In genomic region chr5:71922584-71923106, GRCh38 we compare ENCODE assay signal across 12 cellular contexts.
A peak's percentile ranks its signal among the peaks of the same experiment; 100 is the strongest.
DNase-seq lines count a peak whose midpoint lies in the region; ATAC-seq and TF ChIP-seq lines count a peak whose summit lies in the region.
"Had no signal": no experiment of that assay in that cellular context is flagged by ENCODE, and none has a peak within 500 bp of the region (broad histone marks: within the 10 kb centered on the region; RNA-seq: fewer than 3 reads in every experiment).

No MANE protein-coding gene starts in this region.

- H3K9me3 ChIP-seq in ascending aorta: peaks cover 0 to 3% of the 10 kb centered on the region in 2 donors
- H3K9me3 ChIP-seq in right atrium auricular region: no peaks in the 10 kb centered on the region
- no peaks in the 10 kb centered on the region for H3K9me3 ChIP-seq in CD4-positive, alpha-beta T cell (ENCODE audit: control insufficient read depth, low read length)

- CTCF ChIA-PET in CD4-positive, alpha-beta T cell (lab: Charles Lee): no interaction called here

- no peak for ATAC-seq in CD4-positive, alpha-beta T cell (ENCODE audit: poor library complexity)

- POLR2A ChIA-PET in CD4-positive, alpha-beta T cell (lab: Charles Lee): no interaction called here

- H3K27me3 ChIP-seq in ascending aorta (no peaks in the 10 kb centered on the region), right atrium auricular region (no peaks in the 10 kb centered on the region)
- no peaks in the 10 kb centered on the region for H3K27me3 ChIP-seq in CD4-positive, alpha-beta T cell (ENCODE audit: control insufficient read depth, insufficient read depth, low read length)

- H3K27ac ChIP-seq in ascending aorta: peak overlapping the region; percentile 61 to 69
- peak overlapping the region; percentile 53 to 83 for H3K27ac ChIP-seq in right atrium auricular region
- no peak overlapping the region for H3K27ac ChIP-seq in CD4-positive, alpha-beta T cell (ENCODE audit: low read depth, low read length)

- no peaks in the 10 kb centered on the region for H3K4me1 Mint-ChIP-seq in activated CD4-positive, alpha-beta T cell treated with anti-CD3 and anti-CD28 coated beads, Interleukin-2, amount 10 ng/mL, durations not matched to agents 24 days and 14 days
- H3K4me1 Mint-ChIP-seq in CD4-positive, alpha-beta T cell (ENCODE audit: low read depth): no peaks in the 10 kb centered on the region
- H3K4me1 Mint-ChIP-seq: naive B cell had no signal

- TF ChIP-seq CTCF in ascending aorta (IDR thresholded peaks at IDR 0.05) (peak in 1 of 3 experiments; percentile 22), right atrium auricular region (IDR thresholded peaks at IDR 0.05) (peak in 1 of 2 donors; percentile 19), lower leg skin (IDR thresholded peaks at IDR 0.05) (no peak)
- TF ChIP-seq CTCF in CD4-positive, alpha-beta T cell (IDR thresholded peaks at IDR 0.05): no peak

- no peak overlapping the region for H3K4me3 Mint-ChIP-seq in activated CD4-positive, alpha-beta T cell treated with anti-CD3 and anti-CD28 coated beads, Interleukin-2, amount 10 ng/mL, durations not matched to agents 24 days and 14 days
- no peak overlapping the region for H3K4me3 Mint-ChIP-seq in CD4-positive, alpha-beta T cell
- H3K4me3 Mint-ChIP-seq: naive B cell had no signal

- peak; percentile 20 for DNase-seq in activated CD4-positive, alpha-beta T cell treated with anti-CD3 and anti-CD28 coated beads, Interleukin-2, amount 10 ng/mL, durations not matched to agents 24 days and 14 days
- DNase-seq in activated CD4-positive, alpha-beta T cell treated with anti-CD3 and anti-CD28 coated beads for 4 hours: no peak
- DNase-seq in ascending aorta (ENCODE audit: low spot score in 2 of 2) (no peak), right atrium auricular region (ENCODE audit: low spot score) (no peak), DMS79 (lab: John Stamatoyannopoulos, UW) (no peak), NCI-H1105 (lab: John Stamatoyannopoulos, UW) (no peak), lower leg skin (ENCODE audit: low spot score in 2 of 2) (no peak)
- no peak for DNase-seq in CD4-positive, alpha-beta T cell
- DNase-seq: activated CD4-positive, alpha-beta T cell treated with anti-CD3 and anti-CD28 coated beads, Interleukin-2, amount 50 U/mL, for 48 hours; AML-193; naive B cell; NCI-H2171 treated with DMSO at 0.1 percent for 48 hours had no signal

- TF ChIP-seq POLR2A in lower leg skin (IDR thresholded peaks at IDR 0.05): no peak

- no peak overlapping the region for H3K27ac Mint-ChIP-seq in activated CD4-positive, alpha-beta T cell treated with anti-CD3 and anti-CD28 coated beads, Interleukin-2, amount 10 ng/mL, durations not matched to agents 24 days and 14 days
- no peak overlapping the region for H3K27ac Mint-ChIP-seq in CD4-positive, alpha-beta T cell
- H3K27ac Mint-ChIP-seq: naive B cell had no signal

- H3K4me3 ChIP-seq in ascending aorta (no peak overlapping the region), right atrium auricular region (no peak overlapping the region), lower leg skin (ENCODE audit: low read depth, poor library complexity, severe bottlenecking) (no peak overlapping the region)

- H3K36me3 ChIP-seq in ascending aorta: no peaks in the 10 kb centered on the region
- H3K36me3 ChIP-seq in right atrium auricular region: no peaks in the 10 kb centered on the region

- H3K4me1 ChIP-seq in ascending aorta (peaks cover 19 to 36% of the 10 kb centered on the region in 2 donors), right atrium auricular region (peaks cover 0 to 26% of the 10 kb centered on the region in 2 donors)

- H3K36me3 Mint-ChIP-seq in activated CD4-positive, alpha-beta T cell treated with anti-CD3 and anti-CD28 coated beads, Interleukin-2, amount 10 ng/mL, durations not matched to agents 24 days and 14 days (ENCODE audit: low read depth): no peaks in the 10 kb centered on the region
- H3K36me3 Mint-ChIP-seq in CD4-positive, alpha-beta T cell (ENCODE audit: low read depth): no peaks in the 10 kb centered on the region

- peaks cover 6% of the 10 kb centered on the region for H3K27me3 Mint-ChIP-seq in activated CD4-positive, alpha-beta T cell treated with anti-CD3 and anti-CD28 coated beads, Interleukin-2, amount 10 ng/mL, durations not matched to agents 24 days and 14 days
- H3K27me3 Mint-ChIP-seq in CD4-positive, alpha-beta T cell: peaks cover 22% of the 10 kb centered on the region

- no peaks in the 10 kb centered on the region for H3K9me3 Mint-ChIP-seq in activated CD4-positive, alpha-beta T cell treated with anti-CD3 and anti-CD28 coated beads, Interleukin-2, amount 10 ng/mL, durations not matched to agents 24 days and 14 days
- H3K9me3 Mint-ChIP-seq in CD4-positive, alpha-beta T cell: peaks cover 13% of the 10 kb centered on the region

- intact Hi-C loops in activated CD4-positive, alpha-beta T cell treated with anti-CD3 and anti-CD28 coated beads, Interleukin-2, amount 10 ng/mL, durations not matched to agents 24 days and 14 days (cut with micrococcal nuclease): no loop called here
- intact Hi-C loops in ascending aorta (cut with DNase I) (no loop called here), lower leg skin (cut with DNase I; ENCODE audit: low total_unique reads) (no loop called here)
- intact Hi-C loops in CD4-positive, alpha-beta T cell (cut with DNase I, micrococcal nuclease): no loop called here
